In genomic region chr10:75234683-75235374, GRCh38 we compare ENCODE assay signal across 8 cellular contexts. TPM values are rescaled to one million over a fixed set of nuclear protein-coding genes. Genes with fewer than 3 reads are reported as not detected.
DNase-seq lines count a peak whose midpoint lies in the region; ATAC-seq, FAIRE-seq and TF ChIP-seq lines count a peak whose summit lies in the region.

No MANE protein-coding gene starts in this region.

- TF ChIP-seq CTCF in GM12872 (IDR thresholded peaks at IDR 0.05; ENCODE audit: insufficient read depth, low read depth, low read length) (0 out of 3 replicates have a peak, but pooled peaks have one; percentile 28), HEK293 (tag by site-specific recombination; IDR thresholded peaks at IDR 0.05) (peak; percentile 84; the same call in 1 of the 2 replicates), bronchial epithelial cell (IDR thresholded peaks at IDR 0.05; ENCODE audit: insufficient read depth, low read length, severe bottlenecking) (peak; percentile 17)

- H3K27me3 Mint-ChIP-seq in stimulated activated naive CD8-positive, alpha-beta T cell treated with anti-CD3 and anti-CD28 coated beads, Interleukin-15, amount 100 ng/mL, for 72 hours: no peaks in the 10 kb centered on the region

- H3K4me3 Mint-ChIP-seq in stimulated activated naive CD8-positive, alpha-beta T cell treated with anti-CD3 and anti-CD28 coated beads, Interleukin-15, amount 100 ng/mL, for 72 hours: peak overlapping the region; percentile 88 to 90

- H3K9me3 Mint-ChIP-seq in stimulated activated naive CD8-positive, alpha-beta T cell treated with anti-CD3 and anti-CD28 coated beads, Interleukin-15, amount 100 ng/mL, for 72 hours: no peaks in the 10 kb centered on the region

- H3K27ac ChIP-seq in HEK293 (ENCODE audit: extremely low read depth, low read depth, low read length): peak overlapping the region; percentile 92

- H3K9ac ChIP-seq in NT2/D1 (ENCODE audit: insufficient read length, low read depth): peak overlapping the region; percentile 86

- H3K4me1 ChIP-seq in HEK293 (ENCODE audit: control insufficient read depth, insufficient read depth, low read length): no peaks in the 10 kb centered on the region; the same call in 1 of the 2 replicates
- peaks cover 6% of the 10 kb centered on the region for H3K4me1 ChIP-seq in NT2/D1 (ENCODE audit: insufficient read depth, insufficient read length)

- peak; percentile 29 for ATAC-seq in stimulated activated naive CD8-positive, alpha-beta T cell treated with anti-CD3 and anti-CD28 coated beads, Interleukin-15, amount 100 ng/mL, for 72 hours

- CTCF ChIA-PET in HEK293 (lab: Yijun Ruan, JAX): interaction anchor here (0.6 to 4.6 kb wide), 15 partner anchors 9 to 1233 kb away, joined by 3 to 47 read pairs (median 4); partner anchors contain the start of gene VDAC2

- no peak for DNase-seq in NT2/D1 (ENCODE audit: low read depth, low spot score)
- no peak for DNase-seq in bronchial epithelial cell (ENCODE audit: low read depth)
- peak; percentile 77 for DNase-seq in left kidney (ENCODE audit: low read depth, low spot score)
- no peak for DNase-seq in stimulated activated naive CD8-positive, alpha-beta T cell treated with anti-CD3 and anti-CD28 coated beads, Interleukin-15, amount 100 ng/mL, for 72 hours
- no peak for DNase-seq in COR-L47 (lab: John Stamatoyannopoulos, UW)
- no peak for DNase-seq in NCI-H1436 (lab: John Stamatoyannopoulos, UW)

- H3K27me3 ChIP-seq in NT2/D1 (ENCODE audit: insufficient read depth, insufficient read length) (no peaks in the 10 kb centered on the region), bronchial epithelial cell (ENCODE audit: control insufficient read depth, insufficient read depth, low read length) (no peaks in the 10 kb centered on the region)

- peaks cover 36% of the 10 kb centered on the region for H3K4me1 Mint-ChIP-seq in stimulated activated naive CD8-positive, alpha-beta T cell treated with anti-CD3 and anti-CD28 coated beads, Interleukin-15, amount 100 ng/mL, for 72 hours

- H3K27ac Mint-ChIP-seq in stimulated activated naive CD8-positive, alpha-beta T cell treated with anti-CD3 and anti-CD28 coated beads, Interleukin-15, amount 100 ng/mL, for 72 hours: peak overlapping the region; percentile 86 to 96

- H3K36me3 ChIP-seq in HEK293 (ENCODE audit: control insufficient read depth in 2 of 2, insufficient read depth in 1 of 2, low read length in 2 of 2) (peaks cover under 1 to 40% of the 10 kb centered on the region in 2 experiments), NT2/D1 (ENCODE audit: insufficient read depth, insufficient read length, low read length) (peaks cover 33% of the 10 kb centered on the region), bronchial epithelial cell (ENCODE audit: control insufficient read depth, insufficient read depth, low read length) (peaks cover 10% of the 10 kb centered on the region)

- peak overlapping the region; percentile 62 for H3K4me3 ChIP-seq in HEK293 (ENCODE audit: low read depth, low read length)
- peak overlapping the region; percentile 68 for H3K4me3 ChIP-seq in NT2/D1 (ENCODE audit: insufficient read length, low read depth)
- peak overlapping the region; percentile 47 for H3K4me3 ChIP-seq in bronchial epithelial cell (ENCODE audit: low read depth, low read length)

- POLR2A ChIA-PET in HEK293 (lab: Yijun Ruan, JAX): interaction anchor here (1.0 to 3.8 kb wide), 7 partner anchors 10 to 1084 kb away, joined by 3 to 36 read pairs (median 9); partner anchors contain the start of genes ADK, AP3M1, SAMD8 and VDAC2

- no peak for FAIRE-seq in bronchial epithelial cell (lab: Jason Lieb, UNC)

- H3K9me3 ChIP-seq in HEK293 (ENCODE audit: control insufficient read depth, insufficient read depth, low read depth, low read length): no peaks in the 10 kb centered on the region
- no peaks in the 10 kb centered on the region for H3K9me3 ChIP-seq in NT2/D1 (ENCODE audit: insufficient read depth, low read length)

TF ChIP-seq in HEK293, 187 proteins besides CTCF, POLR2A, EP300 and RAD21 (continues in another document):
- no peak for TF ChIP-seq ZNF341 (tag by site-specific recombination; IDR thresholded peaks at IDR 0.05; ENCODE audit: low read depth)
- peak; percentile 46 for TF ChIP-seq ZEB2 (tag by site-specific recombination; IDR thresholded peaks at IDR 0.05)
- no peak for TF ChIP-seq ZNF362 (tag by site-specific recombination; IDR thresholded peaks at IDR 0.05)
- 0 out of 2 replicates have a peak, but pooled peaks have one; percentile 47 for TF ChIP-seq KLF17 (tag by site-specific recombination; IDR thresholded peaks at IDR 0.05)
- peak; percentile 59 for TF ChIP-seq ZBTB48 (tag by site-specific recombination; IDR thresholded peaks at IDR 0.05)
- peak; percentile 81; the same call in 1 of the 2 replicates for TF ChIP-seq ZBTB20 (tag by site-specific recombination; IDR thresholded peaks at IDR 0.05)
- TF ChIP-seq TCF7L2 (IDR thresholded peaks at IDR 0.05; ENCODE audit: borderline replicate concordance, low read depth, low read length): no peak; the same call in 1 of the 2 replicates
- 0 out of 2 replicates have a peak, but pooled peaks have one; percentile 21 for TF ChIP-seq REST (tag by site-specific recombination; IDR thresholded peaks at IDR 0.05)
- TF ChIP-seq ZSCAN4 (tag by site-specific recombination; IDR thresholded peaks at IDR 0.05): no peak
- TF ChIP-seq ZNF24 (tag by site-specific recombination; IDR thresholded peaks at IDR 0.05): no peak
- 0 out of 2 replicates have a peak, but pooled peaks have one; percentile 21 for TF ChIP-seq YY1 (tag by site-specific recombination; IDR thresholded peaks at IDR 0.05)
- TF ChIP-seq ZNF2 (tag by site-specific recombination; IDR thresholded peaks at IDR 0.05): 0 out of 2 replicates have a peak, but pooled peaks have one; percentile 18
- TF ChIP-seq YY2 (tag by site-specific recombination; IDR thresholded peaks at IDR 0.05): 0 out of 2 replicates have a peak, but pooled peaks have one; percentile 20
- TF ChIP-seq ZBTB26 (tag by site-specific recombination; optimal IDR thresholded peaks at IDR 0.05): peak; percentile 87

RNA-seq across cellular contexts. Expression of gene COMTD1, which starts 0.9 kb away (rescaled TPM):
- 11.8 and 21.6 TPM in 2 replicates for total RNA-seq in bronchial epithelial cell

RNA-seq across cellular contexts. Expression of gene VDAC2, which starts 24.2 kb away (rescaled TPM):
- 144 and 270 TPM in 2 replicates for total RNA-seq in bronchial epithelial cell

Comparison
In these comparisons a context has a peak if more than half of its experiments do, and no peak if none do; other contexts are left out.
1. CTCF ChIP-seq: peak in every context shown above with its lines; median percentile 84 in HEK293; 28 in GM12872; 17 in bronchial epithelial cell.